Comparison of ENCODE assay signal across 1 cellular context in the genomic region with DNA sequence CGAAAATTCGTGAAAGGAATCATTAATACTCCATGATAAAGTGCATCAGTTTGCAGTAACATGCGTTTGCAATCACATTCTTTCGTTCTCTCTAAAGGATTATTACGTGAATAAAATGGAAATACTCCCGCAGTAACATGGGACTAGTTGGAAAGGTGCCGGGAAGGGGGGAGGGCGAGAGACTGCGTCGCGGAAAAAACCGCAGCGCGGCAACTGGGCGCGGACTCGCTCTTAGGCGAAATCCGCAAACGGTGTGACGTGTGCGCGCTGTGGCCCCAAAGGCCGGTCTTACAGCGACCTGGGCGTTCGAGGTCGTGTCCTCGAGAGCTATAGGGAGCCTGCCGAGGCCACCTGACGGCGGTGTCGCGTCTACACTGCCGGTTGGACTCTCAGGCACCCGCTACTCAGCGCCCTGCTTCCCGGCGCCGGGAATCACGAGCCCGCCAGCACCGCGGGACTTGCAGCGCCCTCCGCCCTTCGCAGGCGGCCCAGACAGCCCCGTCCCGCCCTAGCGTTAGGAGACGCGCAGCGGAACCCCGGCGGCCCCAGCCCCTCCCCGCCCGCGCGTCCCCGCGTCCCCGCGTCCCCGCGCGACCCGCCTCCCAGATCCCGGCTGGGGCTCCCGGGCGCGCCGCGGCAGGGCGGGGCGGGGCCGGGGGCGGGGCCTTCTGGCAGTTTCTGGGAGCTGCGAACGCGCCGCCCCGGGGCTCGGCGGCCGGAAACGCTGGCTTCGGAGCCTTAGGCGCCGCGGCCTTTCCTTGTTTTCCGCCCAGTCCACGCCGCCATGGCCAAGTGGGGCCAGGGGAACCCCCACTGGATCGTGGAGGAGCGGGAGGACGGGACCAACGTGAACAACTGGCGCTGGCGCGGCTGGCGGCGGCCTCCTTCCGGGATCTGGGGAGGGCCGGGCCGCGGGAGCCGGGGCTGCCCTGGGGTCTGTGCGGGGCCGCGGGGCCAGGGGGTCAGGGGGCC.
A peak's percentile ranks its signal among the peaks of the same experiment; 100 is the strongest.
TF ChIP-seq lines count a peak whose summit lies in the region.

No MANE protein-coding gene starts in this region.

TF ChIP-seq in HepG2, 621 proteins besides CTCF, POLR2A, EP300 and RAD21 (continued from another document and continues in another):
- TF ChIP-seq, protein P1, sequence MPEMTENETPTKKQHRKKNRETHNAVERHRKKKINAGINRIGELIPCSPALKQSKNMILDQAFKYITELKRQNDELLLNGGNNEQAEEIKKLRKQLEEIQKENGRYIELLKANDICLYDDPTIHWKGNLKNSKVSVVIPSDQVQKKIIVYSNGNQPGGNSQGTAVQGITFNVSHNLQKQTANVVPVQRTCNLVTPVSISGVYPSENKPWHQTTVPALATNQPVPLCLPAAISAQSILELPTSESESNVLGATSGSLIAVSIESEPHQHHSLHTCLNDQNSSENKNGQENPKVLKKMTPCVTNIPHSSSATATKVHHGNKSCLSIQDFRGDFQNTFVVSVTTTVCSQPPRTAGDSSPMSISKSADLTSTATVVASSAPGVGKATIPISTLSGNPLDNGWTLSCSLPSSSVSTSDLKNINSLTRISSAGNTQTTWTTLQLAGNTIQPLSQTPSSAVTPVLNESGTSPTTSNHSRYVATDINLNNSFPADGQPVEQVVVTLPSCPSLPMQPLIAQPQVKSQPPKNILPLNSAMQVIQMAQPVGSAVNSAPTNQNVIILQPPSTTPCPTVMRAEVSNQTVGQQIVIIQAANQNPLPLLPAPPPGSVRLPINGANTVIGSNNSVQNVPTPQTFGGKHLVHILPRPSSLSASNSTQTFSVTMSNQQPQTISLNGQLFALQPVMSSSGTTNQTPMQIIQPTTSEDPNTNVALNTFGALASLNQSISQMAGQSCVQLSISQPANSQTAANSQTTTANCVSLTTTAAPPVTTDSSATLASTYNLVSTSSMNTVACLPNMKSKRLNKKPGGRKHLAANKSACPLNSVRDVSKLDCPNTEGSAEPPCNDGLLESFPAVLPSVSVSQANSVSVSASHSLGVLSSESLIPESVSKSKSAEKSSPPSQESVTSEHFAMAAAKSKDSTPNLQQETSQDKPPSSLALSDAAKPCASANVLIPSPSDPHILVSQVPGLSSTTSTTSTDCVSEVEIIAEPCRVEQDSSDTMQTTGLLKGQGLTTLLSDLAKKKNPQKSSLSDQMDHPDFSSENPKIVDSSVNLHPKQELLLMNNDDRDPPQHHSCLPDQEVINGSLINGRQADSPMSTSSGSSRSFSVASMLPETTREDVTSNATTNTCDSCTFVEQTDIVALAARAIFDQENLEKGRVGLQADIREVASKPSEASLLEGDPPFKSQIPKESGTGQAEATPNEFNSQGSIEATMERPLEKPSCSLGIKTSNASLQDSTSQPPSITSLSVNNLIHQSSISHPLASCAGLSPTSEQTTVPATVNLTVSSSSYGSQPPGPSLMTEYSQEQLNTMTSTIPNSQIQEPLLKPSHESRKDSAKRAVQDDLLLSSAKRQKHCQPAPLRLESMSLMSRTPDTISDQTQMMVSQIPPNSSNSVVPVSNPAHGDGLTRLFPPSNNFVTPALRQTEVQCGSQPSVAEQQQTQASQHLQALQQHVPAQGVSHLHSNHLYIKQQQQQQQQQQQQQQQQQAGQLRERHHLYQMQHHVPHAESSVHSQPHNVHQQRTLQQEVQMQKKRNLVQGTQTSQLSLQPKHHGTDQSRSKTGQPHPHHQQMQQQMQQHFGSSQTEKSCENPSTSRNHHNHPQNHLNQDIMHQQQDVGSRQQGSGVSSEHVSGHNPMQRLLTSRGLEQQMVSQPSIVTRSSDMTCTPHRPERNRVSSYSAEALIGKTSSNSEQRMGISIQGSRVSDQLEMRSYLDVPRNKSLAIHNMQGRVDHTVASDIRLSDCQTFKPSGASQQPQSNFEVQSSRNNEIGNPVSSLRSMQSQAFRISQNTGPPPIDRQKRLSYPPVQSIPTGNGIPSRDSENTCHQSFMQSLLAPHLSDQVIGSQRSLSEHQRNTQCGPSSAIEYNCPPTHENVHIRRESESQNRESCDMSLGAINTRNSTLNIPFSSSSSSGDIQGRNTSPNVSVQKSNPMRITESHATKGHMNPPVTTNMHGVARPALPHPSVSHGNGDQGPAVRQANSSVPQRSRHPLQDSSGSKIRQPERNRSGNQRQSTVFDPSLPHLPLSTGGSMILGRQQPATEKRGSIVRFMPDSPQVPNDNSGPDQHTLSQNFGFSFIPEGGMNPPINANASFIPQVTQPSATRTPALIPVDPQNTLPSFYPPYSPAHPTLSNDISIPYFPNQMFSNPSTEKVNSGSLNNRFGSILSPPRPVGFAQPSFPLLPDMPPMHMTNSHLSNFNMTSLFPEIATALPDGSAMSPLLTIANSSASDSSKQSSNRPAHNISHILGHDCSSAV (CRISPR knock-in tag; IDR thresholded peaks at IDR 0.05; ENCODE audit: borderline replicate concordance): no peak; the same call in 1 of the 2 replicates
- TF ChIP-seq RELA (CRISPR knock-in tag; IDR thresholded peaks at IDR 0.05): no peak
- 0 out of 2 replicates have a peak, but pooled peaks have one; percentile 70 for TF ChIP-seq TOE1 (CRISPR knock-in tag; IDR thresholded peaks at IDR 0.05)
- peak; percentile 78 for TF ChIP-seq ZZZ3 (CRISPR knock-in tag; IDR thresholded peaks at IDR 0.05; ENCODE audit: borderline replicate concordance)
- TF ChIP-seq ZNF501 (CRISPR knock-in tag; IDR thresholded peaks at IDR 0.05): peak; percentile 86
- TF ChIP-seq, protein P2, sequence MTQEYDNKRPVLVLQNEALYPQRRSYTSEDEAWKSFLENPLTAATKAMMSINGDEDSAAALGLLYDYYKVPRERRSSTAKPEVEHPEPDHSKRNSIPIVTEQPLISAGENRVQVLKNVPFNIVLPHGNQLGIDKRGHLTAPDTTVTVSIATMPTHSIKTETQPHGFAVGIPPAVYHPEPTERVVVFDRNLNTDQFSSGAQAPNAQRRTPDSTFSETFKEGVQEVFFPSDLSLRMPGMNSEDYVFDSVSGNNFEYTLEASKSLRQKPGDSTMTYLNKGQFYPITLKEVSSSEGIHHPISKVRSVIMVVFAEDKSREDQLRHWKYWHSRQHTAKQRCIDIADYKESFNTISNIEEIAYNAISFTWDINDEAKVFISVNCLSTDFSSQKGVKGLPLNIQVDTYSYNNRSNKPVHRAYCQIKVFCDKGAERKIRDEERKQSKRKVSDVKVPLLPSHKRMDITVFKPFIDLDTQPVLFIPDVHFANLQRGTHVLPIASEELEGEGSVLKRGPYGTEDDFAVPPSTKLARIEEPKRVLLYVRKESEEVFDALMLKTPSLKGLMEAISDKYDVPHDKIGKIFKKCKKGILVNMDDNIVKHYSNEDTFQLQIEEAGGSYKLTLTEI (CRISPR knock-in tag; conservative IDR thresholded peaks at IDR 0.05): no peak
- TF ChIP-seq NKX3-1 (CRISPR knock-in tag; IDR thresholded peaks at IDR 0.05): peak; percentile 69; the same call in 1 of the 2 replicates
- TF ChIP-seq, protein P3, sequence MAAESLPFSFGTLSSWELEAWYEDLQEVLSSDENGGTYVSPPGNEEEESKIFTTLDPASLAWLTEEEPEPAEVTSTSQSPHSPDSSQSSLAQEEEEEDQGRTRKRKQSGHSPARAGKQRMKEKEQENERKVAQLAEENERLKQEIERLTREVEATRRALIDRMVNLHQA (CRISPR knock-in tag; IDR thresholded peaks at IDR 0.05): no peak
- TF ChIP-seq ZNF776 (CRISPR knock-in tag; IDR thresholded peaks at IDR 0.05): peak; percentile 89
- no peak for TF ChIP-seq ZNF530 (CRISPR knock-in tag; IDR thresholded peaks at IDR 0.05; ENCODE audit: low read depth)
- TF ChIP-seq PRPF4 (IDR thresholded peaks at IDR 0.05; ENCODE audit: low read depth, low read length, poor library complexity, severe bottlenecking): no peak
- TF ChIP-seq SP2 (CRISPR knock-in tag; IDR thresholded peaks at IDR 0.05): peak; percentile 46; the same call in 1 of the 2 replicates
- TF ChIP-seq, protein P4, sequence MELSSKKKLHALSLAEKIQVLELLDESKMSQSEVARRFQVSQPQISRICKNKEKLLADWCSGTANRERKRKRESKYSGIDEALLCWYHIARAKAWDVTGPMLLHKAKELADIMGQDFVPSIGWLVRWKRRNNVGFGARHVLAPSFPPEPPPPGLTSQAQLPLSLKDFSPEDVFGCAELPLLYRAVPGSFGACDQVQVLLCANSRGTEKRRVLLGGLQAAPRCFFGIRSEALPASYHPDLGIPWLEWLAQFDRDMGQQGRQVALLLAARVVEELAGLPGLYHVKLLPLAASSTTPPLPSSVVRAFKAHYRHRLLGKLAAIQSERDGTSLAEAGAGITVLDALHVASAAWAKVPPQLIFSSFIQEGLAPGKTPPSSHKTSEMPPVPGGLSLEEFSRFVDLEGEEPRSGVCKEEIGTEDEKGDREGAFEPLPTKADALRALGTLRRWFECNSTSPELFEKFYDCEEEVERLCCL (CRISPR knock-in tag; IDR thresholded peaks at IDR 0.05; ENCODE audit: borderline replicate concordance): peak; percentile 75
- TF ChIP-seq SMARCE1 (IDR thresholded peaks at IDR 0.05; ENCODE audit: borderline replicate concordance): no peak
- no peak; the same call in 1 of the 2 replicates for TF ChIP-seq ZNF816 (CRISPR knock-in tag; IDR thresholded peaks at IDR 0.05; ENCODE audit: borderline replicate concordance)
- TF ChIP-seq, protein P5, sequence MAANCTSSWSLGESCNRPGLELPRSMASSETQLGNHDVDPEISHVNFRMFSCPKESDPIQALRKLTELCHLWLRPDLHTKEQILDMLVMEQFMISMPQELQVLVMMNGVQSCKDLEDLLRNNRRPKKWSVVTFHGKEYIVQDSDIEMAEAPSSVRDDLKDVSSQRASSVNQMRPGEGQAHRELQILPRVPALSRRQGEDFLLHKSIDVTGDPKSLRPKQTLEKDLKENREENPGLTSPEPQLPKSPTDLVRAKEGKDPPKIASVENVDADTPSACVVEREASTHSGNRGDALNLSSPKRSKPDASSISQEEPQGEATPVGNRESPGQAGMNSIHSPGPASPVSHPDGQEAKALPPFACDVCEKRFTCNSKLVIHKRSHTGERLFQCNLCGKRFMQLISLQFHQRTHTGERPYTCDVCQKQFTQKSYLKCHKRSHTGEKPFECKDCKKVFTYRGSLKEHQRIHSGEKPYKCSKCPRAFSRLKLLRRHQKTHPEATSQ (CRISPR knock-in tag; IDR thresholded peaks at IDR 0.05; ENCODE audit: borderline replicate concordance): peak; percentile 56
- TF ChIP-seq, protein P6, sequence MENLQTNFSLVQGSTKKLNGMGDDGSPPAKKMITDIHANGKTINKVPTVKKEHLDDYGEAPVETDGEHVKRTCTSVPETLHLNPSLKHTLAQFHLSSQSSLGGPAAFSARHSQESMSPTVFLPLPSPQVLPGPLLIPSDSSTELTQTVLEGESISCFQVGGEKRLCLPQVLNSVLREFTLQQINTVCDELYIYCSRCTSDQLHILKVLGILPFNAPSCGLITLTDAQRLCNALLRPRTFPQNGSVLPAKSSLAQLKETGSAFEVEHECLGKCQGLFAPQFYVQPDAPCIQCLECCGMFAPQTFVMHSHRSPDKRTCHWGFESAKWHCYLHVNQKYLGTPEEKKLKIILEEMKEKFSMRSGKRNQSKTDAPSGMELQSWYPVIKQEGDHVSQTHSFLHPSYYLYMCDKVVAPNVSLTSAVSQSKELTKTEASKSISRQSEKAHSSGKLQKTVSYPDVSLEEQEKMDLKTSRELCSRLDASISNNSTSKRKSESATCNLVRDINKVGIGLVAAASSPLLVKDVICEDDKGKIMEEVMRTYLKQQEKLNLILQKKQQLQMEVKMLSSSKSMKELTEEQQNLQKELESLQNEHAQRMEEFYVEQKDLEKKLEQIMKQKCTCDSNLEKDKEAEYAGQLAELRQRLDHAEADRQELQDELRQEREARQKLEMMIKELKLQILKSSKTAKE (CRISPR knock-in tag; IDR thresholded peaks at IDR 0.05; ENCODE audit: borderline replicate concordance): peak; percentile 79; the same call in 1 of the 2 replicates
- TF ChIP-seq ZNF451 (CRISPR knock-in tag; IDR thresholded peaks at IDR 0.05): peak; percentile 95; the same call in 1 of the 2 replicates
- no peak for TF ChIP-seq RBM22 (optimal IDR thresholded peaks at IDR 0.05; ENCODE audit: low read length)
- TF ChIP-seq NFE2 (CRISPR knock-in tag; IDR thresholded peaks at IDR 0.05): no peak; the same call in 1 of the 2 replicates
- TF ChIP-seq, protein P7, sequence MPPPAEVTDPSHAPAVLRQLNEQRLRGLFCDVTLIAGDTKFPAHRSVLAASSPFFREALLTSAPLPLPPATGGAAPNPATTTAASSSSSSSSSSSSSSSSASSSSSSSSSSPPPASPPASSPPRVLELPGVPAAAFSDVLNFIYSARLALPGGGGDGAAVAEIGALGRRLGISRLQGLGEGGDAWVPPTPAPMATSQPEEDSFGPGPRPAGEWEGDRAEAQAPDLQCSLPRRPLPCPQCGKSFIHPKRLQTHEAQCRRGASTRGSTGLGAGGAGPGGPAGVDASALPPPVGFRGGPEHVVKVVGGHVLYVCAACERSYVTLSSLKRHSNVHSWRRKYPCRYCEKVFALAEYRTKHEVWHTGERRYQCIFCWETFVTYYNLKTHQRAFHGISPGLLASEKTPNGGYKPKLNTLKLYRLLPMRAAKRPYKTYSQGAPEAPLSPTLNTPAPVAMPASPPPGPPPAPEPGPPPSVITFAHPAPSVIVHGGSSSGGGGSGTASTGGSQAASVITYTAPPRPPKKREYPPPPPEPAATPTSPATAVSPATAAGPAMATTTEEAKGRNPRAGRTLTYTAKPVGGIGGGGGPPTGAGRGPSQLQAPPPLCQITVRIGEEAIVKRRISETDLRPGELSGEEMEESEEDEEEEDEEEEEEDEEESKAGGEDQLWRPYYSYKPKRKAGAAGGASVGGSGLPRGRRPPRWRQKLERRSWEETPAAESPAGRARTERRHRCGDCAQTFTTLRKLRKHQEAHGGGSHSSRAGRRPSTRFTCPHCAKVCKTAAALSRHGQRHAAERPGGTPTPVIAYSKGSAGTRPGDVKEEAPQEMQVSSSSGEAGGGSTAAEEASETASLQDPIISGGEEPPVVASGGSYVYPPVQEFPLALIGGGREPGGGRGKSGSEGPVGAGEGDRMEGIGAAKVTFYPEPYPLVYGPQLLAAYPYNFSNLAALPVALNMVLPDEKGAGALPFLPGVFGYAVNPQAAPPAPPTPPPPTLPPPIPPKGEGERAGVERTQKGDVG (CRISPR knock-in tag; IDR thresholded peaks at IDR 0.05; ENCODE audit: borderline replicate concordance): no peak
- no peak for TF ChIP-seq ZSCAN12 (CRISPR knock-in tag; IDR thresholded peaks at IDR 0.05)
- no peak for TF ChIP-seq ZFP62 (CRISPR knock-in tag; IDR thresholded peaks at IDR 0.05)
- peak; percentile 68; the same call in 1 of the 2 replicates for TF ChIP-seq ATF1 (CRISPR knock-in tag; IDR thresholded peaks at IDR 0.05)
- TF ChIP-seq SP5 (CRISPR knock-in tag; IDR thresholded peaks at IDR 0.05; ENCODE audit: borderline replicate concordance, low read depth): no peak; the same call in none of the 2 replicates
- peak; percentile 41 for TF ChIP-seq ZEB1 (IDR thresholded peaks at IDR 0.05; ENCODE audit: insufficient replicate concordance, low read depth)
- peak; percentile 29; the same call in 1 of the 2 replicates for TF ChIP-seq ZNF782 (CRISPR knock-in tag; IDR thresholded peaks at IDR 0.05; ENCODE audit: borderline replicate concordance)
- no peak; the same call in 1 of the 2 replicates for TF ChIP-seq ZNF264 (CRISPR knock-in tag; IDR thresholded peaks at IDR 0.05)
- TF ChIP-seq ZNF7 (CRISPR knock-in tag; IDR thresholded peaks at IDR 0.05): no peak
- no peak; the same call in 1 of the 2 replicates for TF ChIP-seq ZNF256 (CRISPR knock-in tag; conservative IDR thresholded peaks at IDR 0.05)
- TF ChIP-seq ATF7 (IDR thresholded peaks at IDR 0.05): no peak
- no peak; the same call in 1 of the 2 replicates for TF ChIP-seq ATF7 (CRISPR knock-in tag; IDR thresholded peaks at IDR 0.05)
- TF ChIP-seq AGO2 (optimal IDR thresholded peaks at IDR 0.05; ENCODE audit: low read depth, low read length): no peak
- TF ChIP-seq DR1 (CRISPR knock-in tag; IDR thresholded peaks at IDR 0.05): no peak
- no peak for TF ChIP-seq NONO (IDR thresholded peaks at IDR 0.05)
- peak; percentile 95 for TF ChIP-seq NONO (CRISPR knock-in tag; conservative IDR thresholded peaks at IDR 0.05)
- peak; percentile 74 for TF ChIP-seq TBX2 (CRISPR knock-in tag; IDR thresholded peaks at IDR 0.05; ENCODE audit: borderline replicate concordance)
- TF ChIP-seq ZNF24 (IDR thresholded peaks at IDR 0.05): no peak
- no peak; the same call in 1 of the 2 replicates for TF ChIP-seq MED13 (CRISPR knock-in tag; IDR thresholded peaks at IDR 0.05)
- TF ChIP-seq U2AF1 (optimal IDR thresholded peaks at IDR 0.05; ENCODE audit: low read depth, low read length): no peak
- TF ChIP-seq SOX5 (CRISPR knock-in tag; IDR thresholded peaks at IDR 0.05; ENCODE audit: borderline replicate concordance): peak; percentile 61
